ENCODE assay signal across 8 cellular contexts in genomic region chr19:45001087-45001739, GRCh38. TPM values are rescaled to one million over a fixed set of nuclear protein-coding genes. Genes with fewer than 3 reads are reported as not detected.
A peak's percentile ranks its signal among the peaks of the same experiment; 100 is the strongest.
DNase-seq lines count a peak whose midpoint lies in the region; ATAC-seq, FAIRE-seq and TF ChIP-seq lines count a peak whose summit lies in the region.

RELB (plus strand) TSS chr19:45001464; CDS start chr19:45001580, 116 bp downstream.

- peak within 1 kb of the TSS; percentile 98 to 99 for H3K27ac ChIP-seq in kidney (ENCODE audit: low read depth in 2 of 2, low read length in 2 of 2)

- H3K27me3 Mint-ChIP-seq in central memory CD8-positive, alpha-beta T cell: no peaks in the 10 kb centered on the region

- H3K4me1 Mint-ChIP-seq in central memory CD8-positive, alpha-beta T cell: peaks cover 18% of the 10 kb centered on the region

- H3K4me3 ChIP-seq in kidney (ENCODE audit: low read length in 2 of 2): peak within 1 kb of the TSS; percentile 68 to 72

- H3K9me3 ChIP-seq in kidney (ENCODE audit: control insufficient read depth in 1 of 2, low read length in 2 of 2): no peaks in the 10 kb centered on the region

- intact Hi-C loops in kidney (cut with DNase I): no loop called here

- no peak for TF ChIP-seq CTCF in kidney (IDR thresholded peaks at IDR 0.05; ENCODE audit: borderline replicate concordance, extremely low read depth, insufficient read depth)

- H3K27ac Mint-ChIP-seq in central memory CD8-positive, alpha-beta T cell (ENCODE audit: low read depth): peak within 1 kb of the TSS; percentile 98

- no peaks in the 10 kb centered on the region for H3K9me3 Mint-ChIP-seq in central memory CD8-positive, alpha-beta T cell

- ATAC-seq in GM18868 (IDR thresholded peaks at IDR 0.05; ENCODE audit: unreplicated experiment) (peak; percentile 37), HG03108 (IDR thresholded peaks at IDR 0.05; ENCODE audit: unreplicated experiment) (peak; percentile 42)
- peak; percentile 72 for ATAC-seq in central memory CD8-positive, alpha-beta T cell (replicated peaks; ENCODE audit: extremely low read depth, poor library complexity, severe bottlenecking)

- H3K36me3 Mint-ChIP-seq in central memory CD8-positive, alpha-beta T cell (ENCODE audit: insufficient read depth): peaks cover 37% of the 10 kb centered on the region

- peak; percentile 87 for DNase-seq in ACHN
- peak; percentile 79 for DNase-seq in NCI-H2196 treated with DMSO at 0.1 percent for 48 hours (lab: John Stamatoyannopoulos, UW; ENCODE audit: unreplicated experiment)
- peak; percentile 99 for DNase-seq in activated CD4-positive, CD25-positive, alpha-beta regulatory T cell treated with anti-CD3 and anti-CD28 coated beads, Interleukin-2, amount 50 U/mL, for 72 hours
- peak; percentile 95 to 96 for DNase-seq in central memory CD8-positive, alpha-beta T cell (ENCODE audit: low spot score in 2 of 2)
- DNase-seq in kidney: peak; percentile 98
- peak; percentile 92 to 97 (median 93) for DNase-seq in stimulated activated CD4-positive, alpha-beta T cell treated with anti-CD3 and anti-CD28 coated beads, Interleukin-12 subunit alpha, Interleukin-12 subunit beta, amount 100 ng/mL, for 48 hours (ENCODE audit: low read depth in 2 of 3, low spot score in 1 of 3)

- H3K9ac ChIP-seq in kidney (ENCODE audit: low read length in 2 of 2): peak within 1 kb of the TSS; percentile 60 to 91

- in situ Hi-C loops in ACHN (cut with HindIII; ENCODE audit: low pct_ligation_motif_present, low pct_unique_long_range_greater_than_20kb, low sequenced_read_pairs): no loop called here

- H3K4me1 ChIP-seq in kidney (ENCODE audit: control insufficient read depth in 1 of 2, insufficient read depth in 1 of 2, low read depth in 1 of 2, low read length in 2 of 2): peaks cover 4 to 5% of the 10 kb centered on the region in 2 donors

- peak within 1 kb of the TSS; percentile 89 for H3K4me3 Mint-ChIP-seq in central memory CD8-positive, alpha-beta T cell

- FAIRE-seq in kidney (lab: Jason Lieb, UNC): no peak

- H3K36me3 ChIP-seq in kidney (ENCODE audit: control insufficient read depth in 1 of 2, insufficient read depth in 2 of 2, low read length in 2 of 2): no peaks in the 10 kb centered on the region

RNA-seq across cellular contexts. Expression of gene RELB, which starts in this region (rescaled TPM):
- 30.6 TPM for total RNA-seq in kidney
- 10.3 TPM for polyA plus RNA-seq in kidney (ENCODE audit: insufficient read depth, low read depth, low replicate concordance)

Comparison
In these comparisons a context has a peak if more than half of its experiments do, and no peak if none do; other contexts are left out.
1. Peak in every context shown above with its lines: DNase-seq, ATAC-seq, H3K4me3 ChIP-seq and H3K27ac ChIP-seq.